ENCODE assay signal across 10 cellular contexts in genomic region chr9:92590386-92590785, GRCh38. TPM values are rescaled to one million over a fixed set of nuclear protein-coding genes. Genes with fewer than 3 reads are reported as not detected.
DNase-seq lines count a peak whose midpoint lies in the region; ATAC-seq, FAIRE-seq and TF ChIP-seq lines count a peak whose summit lies in the region.
"Had no signal": no experiment of that assay in that cellular context is flagged by ENCODE, and none has a peak within 500 bp of the region (broad histone marks: within the 10 kb centered on the region; RNA-seq: fewer than 3 reads in every experiment).

No MANE protein-coding gene starts in this region.

- H3K9me3 ChIP-seq in mesenchymal stem cell (ENCODE audit: control insufficient read depth, low read length) = peaks cover 3% of the 10 kb centered on the region

- no peak overlapping the region for H2AK5ac ChIP-seq in mesenchymal stem cell (ENCODE audit: low read length, severe bottlenecking)

- no peak overlapping the region for H2BK12ac ChIP-seq in mesenchymal stem cell (ENCODE audit: low read length in 2 of 2)

- no peak overlapping the region for H4K91ac ChIP-seq in mesenchymal stem cell (ENCODE audit: low read length)

- no peak overlapping the region for H3K18ac ChIP-seq in mesenchymal stem cell (ENCODE audit: low read depth in 1 of 2, low read length in 2 of 2)

- no peak overlapping the region for H2AFZ ChIP-seq in mesenchymal stem cell (ENCODE audit: low read depth, low read length)

- H3K79me1 ChIP-seq in mesenchymal stem cell (replicated peaks; ENCODE audit: low read length, poor library complexity, severe bottlenecking) = no peaks in the 10 kb centered on the region

- no peak overlapping the region for H3K27ac ChIP-seq in mesenchymal stem cell (ENCODE audit: low read length, poor library complexity, severe bottlenecking)

- no peak overlapping the region for H2BK15ac ChIP-seq in mesenchymal stem cell (ENCODE audit: low read depth, poor library complexity, severe bottlenecking)

- TF ChIP-seq CTCF in type B pancreatic cell (conservative IDR thresholded peaks at IDR 0.05) = no peak

- 57% methylated on average over 3 of the region's 3 CpGs for WGBS in mesenchymal stem cell

- DNase-seq in NOMO-1 treated with dmso at 0.1 percent for 144 hours (lab: John Stamatoyannopoulos, UW; ENCODE audit: unreplicated experiment) (peak; percentile 70), mesenchymal stem cell (peak; percentile 67), type B pancreatic cell (ENCODE audit: extremely low spot score, unreplicated experiment) (no peak), NCI-H510A (lab: John Stamatoyannopoulos, UW) (no peak), GM12892 (ENCODE audit: insufficient read length) (no peak)
- DNase-seq: effector memory CD8-positive, alpha-beta T cell had no signal

- H3K4me3 Mint-ChIP-seq in type B pancreatic cell = peak overlapping the region; percentile 34
- H3K4me3 Mint-ChIP-seq: effector memory CD8-positive, alpha-beta T cell; T-helper 2 cell treated with Interferon-gamma antibody and Interleukin-4, amounts not matched to agents 5 μg/mL and 100 μg/mL, for 36 hours had no signal

- no peak overlapping the region for H3K4me2 ChIP-seq in mesenchymal stem cell (ENCODE audit: low read length, poor library complexity, severe bottlenecking)

- H2BK120ac ChIP-seq in mesenchymal stem cell (ENCODE audit: low read depth, low read length) = no peak overlapping the region

- H3K27ac Mint-ChIP-seq in type B pancreatic cell = peak overlapping the region; percentile 57
- H3K27ac Mint-ChIP-seq: effector memory CD8-positive, alpha-beta T cell; T-helper 2 cell treated with Interferon-gamma antibody and Interleukin-4, amounts not matched to agents 5 μg/mL and 100 μg/mL, for 36 hours had no signal

- H3K14ac ChIP-seq in mesenchymal stem cell (ENCODE audit: low read length in 2 of 2) = no peak overlapping the region

- no peak overlapping the region for H3K23ac ChIP-seq in mesenchymal stem cell (ENCODE audit: low read length in 2 of 2)

- peaks cover 5% of the 10 kb centered on the region for H3K9me3 Mint-ChIP-seq in type B pancreatic cell

- H3K4me1 ChIP-seq in mesenchymal stem cell (ENCODE audit: control insufficient read depth, insufficient read depth, low read depth, low read length) = peaks cover 2% of the 10 kb centered on the region

- peak overlapping the region; percentile 46 for H3K9ac ChIP-seq in mesenchymal stem cell (ENCODE audit: low read length)

- peak; percentile 43 for ATAC-seq in esophagus mucosa
- no peak for ATAC-seq in HG03135 (IDR thresholded peaks at IDR 0.05; ENCODE audit: unreplicated experiment)
- ATAC-seq: effector memory CD8-positive, alpha-beta T cell; K562 had no signal

- H4K8ac ChIP-seq in mesenchymal stem cell (ENCODE audit: low read length) = no peak overlapping the region

- no peaks in the 10 kb centered on the region for H3K36me3 ChIP-seq in mesenchymal stem cell (ENCODE audit: control insufficient read depth in 1 of 2, insufficient read depth in 2 of 2, low read depth in 1 of 2, low read length in 2 of 2)

- H3K27me3 ChIP-seq in mesenchymal stem cell (ENCODE audit: control insufficient read depth in 1 of 2, insufficient read depth in 1 of 2, low read length in 2 of 2) = no peaks in the 10 kb centered on the region

- peaks cover 4% of the 10 kb centered on the region for H3K4me1 Mint-ChIP-seq in type B pancreatic cell (ENCODE audit: unreplicated experiment)

- H2BK5ac ChIP-seq in mesenchymal stem cell (ENCODE audit: low read depth, low read length, poor library complexity, severe bottlenecking) = no peak overlapping the region

- no peak overlapping the region for H3K4me3 ChIP-seq in mesenchymal stem cell (ENCODE audit: insufficient read depth in 1 of 2, low read depth in 1 of 2, low read length in 2 of 2)
- H3K4me3 ChIP-seq: K562 had no signal

- no peak for TF ChIP-seq POLR2A in GM12892 (IDR thresholded peaks at IDR 0.05; ENCODE audit: low read depth, low read length)

- no peak for FAIRE-seq in GM12892 (lab: Jason Lieb, UNC)
- FAIRE-seq: K562 had no signal

- H3K4ac ChIP-seq in mesenchymal stem cell (ENCODE audit: low read depth in 1 of 2, low read length in 2 of 2) = no peak overlapping the region

- H3K27me3 Mint-ChIP-seq in type B pancreatic cell = no peaks in the 10 kb centered on the region
- H3K27me3 Mint-ChIP-seq: effector memory CD8-positive, alpha-beta T cell had no signal

- H3K36me3 Mint-ChIP-seq in type B pancreatic cell = no peaks in the 10 kb centered on the region

RNA-seq across cellular contexts. Expression of gene ECM2, which starts 54.6 kb away (rescaled TPM):
- total RNA-seq in esophagus mucosa (0.56 TPM), type B pancreatic cell (ENCODE audit: low replicate concordance) (0.24 and 0.51 TPM in 2 replicates)
- polyA plus RNA-seq in mesenchymal stem cell (2013, experiment 1 of 2) = 0.18 TPM
- polyA plus RNA-seq in mesenchymal stem cell (2013, experiment 2 of 2) = 0.25 TPM
- polyA plus RNA-seq in GM12892 (2012; ENCODE audit: missing spikeins) = 1.3 TPM
- total RNA-seq: K562 had no signal

Comparison
In these comparisons a context has a peak if more than half of its experiments do, and no peak if none do; other contexts are left out.
1. DNase-seq: peak in NOMO-1 treated with dmso at 0.1 percent for 144 hours (single experiment) and mesenchymal stem cell (single experiment); none in type B pancreatic cell (single experiment), NCI-H510A (single experiment) and GM12892 (single experiment).